Comparison of ENCODE assay signal across 10 cellular contexts in genomic region chr4:15691346-15692140, GRCh38. TPM values are rescaled to one million over a fixed set of nuclear protein-coding genes. Genes with fewer than 3 reads are reported as not detected.
DNase-seq lines count a peak whose midpoint lies in the region; ATAC-seq and TF ChIP-seq lines count a peak whose summit lies in the region.
"Had no signal": no experiment of that assay in that cellular context is flagged by ENCODE, and none has a peak within 500 bp of the region (broad histone marks: within the 10 kb centered on the region; RNA-seq: fewer than 3 reads in every experiment).

No MANE protein-coding gene starts in this region.

- no peak overlapping the region for H3K4me3 Mint-ChIP-seq in GM23338
- H3K4me3 Mint-ChIP-seq: T-helper 1 cell treated with Interleukin-12 subunit alpha and Interleukin-12 subunit beta and Interleukin-4 antibody, amounts not matched to agents 30 μg/mL and 1 μg/mL, for 36 hours had no signal

- H3K36me3 ChIP-seq in GM23338 (ENCODE audit: insufficient read depth) = no peaks in the 10 kb centered on the region; the same call in 1 of the 2 replicates

- no peak overlapping the region for H3K4me2 ChIP-seq in GM23338

- DNase-seq in GM23338 (ENCODE audit: low spot score) = no peak
- peak; percentile 47 for DNase-seq in SK-MEL-5 (ENCODE audit: low read depth, low spot score)
- DNase-seq in foreskin keratinocyte = peak; percentile 65 to 80
- DNase-seq in putamen (ENCODE audit: low spot score) = peak; percentile 63
- no peak for DNase-seq in NCI-H526 treated with DMSO at 0.1 percent for 48 hours (lab: John Stamatoyannopoulos, UW)
- no peak for DNase-seq in posterior cingulate gyrus
- no peak for DNase-seq in DMS79 treated with DMSO at 0.1 percent for 48 hours (lab: John Stamatoyannopoulos, UW)
- DNase-seq in HUDEP-2 (lab: John Stamatoyannopoulos, UW; ENCODE audit: unreplicated experiment in 76 of 76) = no peak

- 0 out of 2 replicates have a peak, but pooled peaks cover 3% of the 10 kb centered on the region for H3K9me2 ChIP-seq in GM23338 (ENCODE audit: insufficient read depth)

- peak overlapping the region; percentile 65 for H3K27ac ChIP-seq in GM23338 (ENCODE audit: low read depth)
- H3K27ac ChIP-seq in foreskin keratinocyte = peak overlapping the region; percentile 71

- peaks cover 6% of the 10 kb centered on the region; the same call in 1 of the 2 replicates for H3K4me1 ChIP-seq in GM23338 (ENCODE audit: insufficient read depth)
- H3K4me1 ChIP-seq in foreskin keratinocyte = peaks cover 51% of the 10 kb centered on the region

- ATAC-seq in GM23338 (peak; percentile 58), foreskin keratinocyte (peak; percentile 64)
- ATAC-seq: activated naive CD4-positive, alpha-beta T cell treated with anti-CD3 and anti-CD28 coated beads, Interleukin-2, amount 50 U/mL, for 72 hours had no signal

- H3K36me3 Mint-ChIP-seq in GM23338 (ENCODE audit: low read depth) = peaks cover 31% of the 10 kb centered on the region

- no peaks in the 10 kb centered on the region for H3K79me2 ChIP-seq in GM23338 (replicated peaks; ENCODE audit: insufficient read depth)

- H3F3A ChIP-seq in GM23338 (replicated peaks; ENCODE audit: low read depth) = no peaks in the 10 kb centered on the region

- H3K4me3 ChIP-seq in GM23338 = no peak overlapping the region

- H4K20me1 ChIP-seq in GM23338 (replicated peaks; ENCODE audit: insufficient read depth) = no peaks in the 10 kb centered on the region

- no peak overlapping the region for H2AFZ ChIP-seq in GM23338

- TF ChIP-seq CTCF in GM23338 (conservative IDR thresholded peaks at IDR 0.05; ENCODE audit: low read depth in 2 of 2) (no peak), foreskin keratinocyte (conservative IDR thresholded peaks at IDR 0.05) (no peak)

- in situ Hi-C loops in SK-MEL-5 (cut with HindIII; ENCODE audit: low pct_unique_long_range_greater_than_20kb, low sequenced_read_pairs) = no loop called here

- no peaks in the 10 kb centered on the region for H3K27me3 ChIP-seq in GM23338 (ENCODE audit: insufficient read depth)
- no peaks in the 10 kb centered on the region for H3K27me3 ChIP-seq in foreskin keratinocyte

- peaks cover 27% of the 10 kb centered on the region for H3K4me1 Mint-ChIP-seq in GM23338

- H3K9me3 Mint-ChIP-seq in GM23338 = peaks cover 10% of the 10 kb centered on the region; the same call in 1 of the 3 replicates
- H3K9me3 Mint-ChIP-seq: activated naive CD4-positive, alpha-beta T cell treated with anti-CD3 and anti-CD28 coated beads, Interleukin-2, amount 50 U/mL, for 72 hours; T-helper 1 cell treated with Interleukin-12 subunit alpha and Interleukin-12 subunit beta and Interleukin-4 antibody, amounts not matched to agents 30 μg/mL and 1 μg/mL, for 36 hours had no signal

- no peak overlapping the region for H3K27ac Mint-ChIP-seq in GM23338
- H3K27ac Mint-ChIP-seq: activated naive CD4-positive, alpha-beta T cell treated with anti-CD3 and anti-CD28 coated beads, Interleukin-2, amount 50 U/mL, for 72 hours; T-helper 1 cell treated with Interleukin-12 subunit alpha and Interleukin-12 subunit beta and Interleukin-4 antibody, amounts not matched to agents 30 μg/mL and 1 μg/mL, for 36 hours had no signal

- peaks cover 2% of the 10 kb centered on the region for H3K27me3 Mint-ChIP-seq in GM23338 (ENCODE audit: insufficient read depth, low read depth, poor library complexity)

- intact Hi-C loops in posterior cingulate gyrus (cut with DNase I) = no loop called here

TF ChIP-seq in GM23338, 12 proteins besides CTCF, POLR2A, EP300 and RAD21 (continues in another document):
- TF ChIP-seq EZH2 (IDR thresholded peaks at IDR 0.05; ENCODE audit: low read depth, unreplicated experiment) (no peak), REST (IDR thresholded peaks at IDR 0.05; ENCODE audit: unreplicated experiment) (no peak), ZNF114 (CRISPR knock-in tag; IDR thresholded peaks at IDR 0.05) (no peak), JUNB (IDR thresholded peaks at IDR 0.05; ENCODE audit: unreplicated experiment) (no peak), ETS1 (IDR thresholded peaks at IDR 0.05) (no peak), POLR2AphosphoS5 (IDR thresholded peaks at IDR 0.05; ENCODE audit: low read depth) (no peak), CREB1 (CRISPR knock-in tag; IDR thresholded peaks at IDR 0.05; ENCODE audit: low read depth) (no peak), NANOG (IDR thresholded peaks at IDR 0.05; ENCODE audit: borderline replicate concordance) (no peak)

RNA-seq across cellular contexts. Expression of gene FAM200B, which starts 9.9 kb away (rescaled TPM):
- total RNA-seq in GM23338 (2014; rRNA removed; shearing (Covaris generic)) = 34.4 and 47.7 TPM in 2 replicates
- polyA plus RNA-seq in GM23338 (2016; fragmentation: Nextera tagmentation; extraction: Ambion mirVana) (77.4 and 88.0 TPM in 2 replicates), foreskin keratinocyte (32.8 and 38.3 TPM in 2 replicates)
- 37.4 and 44.9 TPM in 2 replicates for total RNA-seq in SK-MEL-5 (2014; rRNA removed; shearing (Covaris generic))
- polyA plus RNA-seq in SK-MEL-5 (2015; cell fraction: cytosol; rRNA removed) = 14.8 and 29.9 TPM in 2 replicates
- polyA plus RNA-seq in SK-MEL-5 (2015; cell fraction: nucleus; rRNA removed) = 70.0 and 70.7 TPM in 2 replicates
- 34.8 and 35.2 TPM in 2 replicates for total RNA-seq in foreskin keratinocyte

RNA-seq across cellular contexts. Expression of gene BST1, which starts 11.3 kb away (rescaled TPM):
- total RNA-seq in GM23338 (2014; rRNA removed; shearing (Covaris generic)) = 1.4 and 1.8 TPM in 2 replicates
- polyA plus RNA-seq in GM23338 (2016; fragmentation: Nextera tagmentation; extraction: Ambion mirVana) = 0.99 and 1.3 TPM in 2 replicates
- total RNA-seq in SK-MEL-5 (2014; rRNA removed; shearing (Covaris generic)) = 0.08 TPM in 1 of 2 replicates, not detected in the other
- polyA plus RNA-seq in SK-MEL-5 (2015; cell fraction: cytosol; rRNA removed) = 0.19 TPM in 1 of 2 replicates, not detected in the other
- polyA plus RNA-seq in SK-MEL-5 (2015; cell fraction: nucleus; rRNA removed) = not detected in 2 replicates
- 3.2 and 4.4 TPM in 2 replicates for total RNA-seq in foreskin keratinocyte
- polyA plus RNA-seq in foreskin keratinocyte = 3.4 and 4.3 TPM in 2 replicates

RNA-seq across cellular contexts. Expression of gene FBXL5, which starts 36.4 kb away (rescaled TPM):
- 74.7 and 81.9 TPM in 2 replicates for total RNA-seq in GM23338 (2014; rRNA removed; shearing (Covaris generic))
- polyA plus RNA-seq in GM23338 (2016; fragmentation: Nextera tagmentation; extraction: Ambion mirVana) (55.7 and 58.7 TPM in 2 replicates), foreskin keratinocyte (25.5 and 31.2 TPM in 2 replicates)
- 44.9 and 48.4 TPM in 2 replicates for total RNA-seq in SK-MEL-5 (2014; rRNA removed; shearing (Covaris generic))
- 18.9 and 28.8 TPM in 2 replicates for polyA plus RNA-seq in SK-MEL-5 (2015; cell fraction: cytosol; rRNA removed)
- polyA plus RNA-seq in SK-MEL-5 (2015; cell fraction: nucleus; rRNA removed) = 42.6 and 46.0 TPM in 2 replicates
- total RNA-seq in foreskin keratinocyte = 58.4 and 59.8 TPM in 2 replicates

Comparison
In these comparisons a context has a peak if more than half of its experiments do, and no peak if none do; other contexts are left out.
1. DNase-seq: peak in SK-MEL-5 (single experiment), foreskin keratinocyte (2 of 2) and putamen (single experiment); none in GM23338 (single experiment), NCI-H526 treated with DMSO at 0.1 percent for 48 hours (single experiment), posterior cingulate gyrus (0 of 10), DMS79 treated with DMSO at 0.1 percent for 48 hours (single experiment) and HUDEP-2 (0 of 76).